19 cellular contexts compared by ENCODE assay signal in the genomic region with DNA sequence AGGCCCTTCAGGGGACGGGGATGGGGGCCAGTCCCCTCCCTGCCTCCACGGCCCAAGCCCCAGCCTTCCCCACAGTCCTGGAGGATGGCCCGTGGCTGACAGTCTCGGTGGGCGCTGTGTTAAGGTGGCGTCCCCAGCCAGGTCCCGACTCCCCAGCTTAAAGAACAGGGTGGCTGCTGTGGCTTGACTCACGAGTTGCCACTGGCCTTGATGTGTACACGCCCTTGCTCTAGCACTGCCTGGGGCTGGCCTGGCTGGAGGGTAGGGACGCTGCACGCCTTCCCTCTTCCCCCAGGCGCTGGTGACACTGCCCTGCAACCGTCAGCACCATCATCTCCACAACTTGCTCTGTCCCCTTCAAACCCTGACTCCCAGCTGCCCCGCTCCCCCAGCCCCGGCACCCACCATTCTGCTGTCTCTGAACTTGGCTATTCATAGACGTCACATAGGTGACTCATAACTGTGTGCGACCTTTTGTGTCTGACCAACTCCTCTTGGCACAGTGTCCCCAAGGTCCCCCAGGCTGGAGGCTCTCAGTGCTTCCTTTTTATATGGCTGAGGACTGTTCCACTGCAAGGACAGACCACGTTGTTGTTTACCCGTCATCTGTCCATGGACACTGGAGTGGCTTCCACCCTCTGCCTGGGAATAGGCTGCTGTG. TPM values are rescaled to one million over a fixed set of nuclear protein-coding genes. Genes with fewer than 3 reads are reported as not detected.
DNase-seq lines count a peak whose midpoint lies in the region; ATAC-seq and TF ChIP-seq lines count a peak whose summit lies in the region.
"Had no signal": no experiment of that assay in that cellular context is flagged by ENCODE, and none has a peak within 500 bp of the region (broad histone marks: within the 10 kb centered on the region; RNA-seq: fewer than 3 reads in every experiment).

No MANE protein-coding gene starts in this region.

- H3K27me3 ChIP-seq in right cardiac atrium (ENCODE audit: control insufficient read depth, insufficient read depth) = no peaks in the 10 kb centered on the region
- no peaks in the 10 kb centered on the region for H3K27me3 ChIP-seq in right atrium auricular region
- no peaks in the 10 kb centered on the region for H3K27me3 ChIP-seq in upper lobe of right lung
- H3K27me3 ChIP-seq: left lung, uterus had no signal

- peak in 2 of 3 donors; percentile 37 for DNase-seq in right cardiac atrium
- DNase-seq in right atrium auricular region (ENCODE audit: low spot score) = no peak
- peak; percentile 28 for DNase-seq in SW480 (ENCODE audit: low spot score)
- peak; percentile 21 for DNase-seq in kidney tubule cell (ENCODE audit: low spot score)
- DNase-seq in upper lobe of right lung = no peak
- DNase-seq: activated CD8-positive, alpha-beta memory T cell treated with anti-CD3 and anti-CD28 coated beads, Interleukin-2, amount 50 U/mL, for 48 hours; activated naive CD4-positive, alpha-beta T cell treated with anti-CD3 and anti-CD28 coated beads for 36 hours; foreskin melanocyte; H7; NCI-H1105 treated with DMSO at 0.1 percent for 48 hours; NCI-H2171 treated with DMSO at 0.1 percent for 48 hours; OCI-M1; T1000; uterus had no signal

- intact Hi-C loops in right cardiac atrium (cut with DNase I) = no loop called here
- intact Hi-C loops in upper lobe of right lung (cut with DNase I) = no loop called here

- H3K9me3 ChIP-seq in right cardiac atrium (ENCODE audit: control insufficient read depth, low read length) = no peaks in the 10 kb centered on the region
- H3K9me3 ChIP-seq in right atrium auricular region = no peaks in the 10 kb centered on the region
- H3K9me3 ChIP-seq in upper lobe of right lung = no peaks in the 10 kb centered on the region
- H3K9me3 ChIP-seq: left lung, uterus had no signal

- H3K36me3 ChIP-seq in right atrium auricular region (peaks cover 20% of the 10 kb centered on the region), upper lobe of right lung (peaks cover 34% of the 10 kb centered on the region)
- H3K36me3 ChIP-seq: uterus had no signal

- ATAC-seq in right cardiac atrium = peak in 1 of 2 donors; percentile 19
- ATAC-seq in upper lobe of right lung = peak; percentile 12
- no peak for ATAC-seq in HG03280 (IDR thresholded peaks at IDR 0.05; ENCODE audit: unreplicated experiment)
- ATAC-seq in HG03520 (IDR thresholded peaks at IDR 0.05; ENCODE audit: unreplicated experiment) = no peak
- no peak for ATAC-seq in GM21529 (IDR thresholded peaks at IDR 0.05; ENCODE audit: unreplicated experiment)
- ATAC-seq: left lung, SK-N-SH treated with all-trans-retinoic acid at 6 μM for 48 hours had no signal

- H3K27ac ChIP-seq in right cardiac atrium (ENCODE audit: low read length) = no peak overlapping the region
- H3K27ac ChIP-seq in right atrium auricular region = no peak overlapping the region
- H3K27ac ChIP-seq in upper lobe of right lung = no peak overlapping the region
- H3K27ac ChIP-seq: left lung, uterus had no signal

- no peaks in the 10 kb centered on the region for H3K4me1 ChIP-seq in right cardiac atrium (ENCODE audit: control insufficient read depth, insufficient read depth, low read length)
- peaks cover 0 to 7% of the 10 kb centered on the region in 2 donors for H3K4me1 ChIP-seq in right atrium auricular region
- H3K4me1 ChIP-seq in upper lobe of right lung = no peaks in the 10 kb centered on the region

- no peak for TF ChIP-seq CTCF in right atrium auricular region (IDR thresholded peaks at IDR 0.05)
- no peak for TF ChIP-seq CTCF in upper lobe of right lung (IDR thresholded peaks at IDR 0.05)

- H3K4me3 ChIP-seq in right cardiac atrium (ENCODE audit: low read length) (no peak overlapping the region), right atrium auricular region (no peak overlapping the region), upper lobe of right lung (no peak overlapping the region)
- H3K4me3 ChIP-seq: left lung, uterus had no signal

- WGBS in right cardiac atrium = 78% methylated on average over 19 of the region's 19 CpGs

RNA-seq across cellular contexts. Expression of gene GNPTG, which starts 6.3 kb away (rescaled TPM):
- total RNA-seq in right cardiac atrium (10 to 100 TPM; 39.7 to 45.3 (median 43.0) TPM), right atrium auricular region (10 to 100 TPM; 31.8 to 46.7 TPM), upper lobe of right lung (82.9 TPM)
- 47.1 TPM for polyA plus RNA-seq in right cardiac atrium

RNA-seq across cellular contexts. Expression of gene TSR3, which starts 6.4 kb away (rescaled TPM):
- total RNA-seq in right cardiac atrium (10 to 100 TPM; 49.6 to 54.0 (median 52.8) TPM), right atrium auricular region (10 to 100 TPM; 72.8 to 73.7 TPM), upper lobe of right lung (43.8 TPM)
- 58.5 TPM for polyA plus RNA-seq in right cardiac atrium

RNA-seq across cellular contexts. Expression of gene BAIAP3, which starts 24.6 kb away (rescaled TPM):
- total RNA-seq in right cardiac atrium (1 to 10 TPM in 3 of 4 donors, under 1 TPM in 1; 0.53 to 2.7 (median 2.0) TPM), right atrium auricular region (1 to 10 TPM in 1 of 2 donors, under 1 TPM in 1; 0.35 to 2.4 TPM), upper lobe of right lung (3.0 TPM)
- polyA plus RNA-seq in right cardiac atrium = 1.6 TPM

RNA-seq across cellular contexts. Expression of gene UBE2I, which starts 48.6 kb away (rescaled TPM):
- 10 to 100 TPM; 73.5 to 95.3 (median 87.8) TPM for total RNA-seq in right cardiac atrium
- 76.5 TPM for polyA plus RNA-seq in right cardiac atrium
- total RNA-seq in right atrium auricular region = 10 to 100 TPM; 58.8 to 59.5 TPM
- 95.6 TPM for total RNA-seq in upper lobe of right lung

RNA-seq across cellular contexts. Expression of gene UNKL, which starts 56.5 kb away (rescaled TPM):
- total RNA-seq in right cardiac atrium = 10 to 100 TPM in 3 of 4 donors, 1 to 10 TPM in 1; 6.3 to 16.4 (median 14.2) TPM
- 8.7 TPM for polyA plus RNA-seq in right cardiac atrium
- 10 to 100 TPM; 11.0 to 17.6 TPM for total RNA-seq in right atrium auricular region
- total RNA-seq in upper lobe of right lung = 19.9 TPM

Comparison
In these comparisons a context has a peak if more than half of its experiments do, and no peak if none do; other contexts are left out.
1. DNase-seq: peak in right cardiac atrium (2 of 3), SW480 (single experiment) and kidney tubule cell (single experiment); none in right atrium auricular region (single experiment) and upper lobe of right lung (single experiment).